In genomic region chr10:129332476-129332875, GRCh38 we compare ENCODE assay signal across 10 cellular contexts.
A peak's percentile ranks its signal among the peaks of the same experiment; 100 is the strongest.
DNase-seq lines count a peak whose midpoint lies in the region; ATAC-seq, FAIRE-seq and TF ChIP-seq lines count a peak whose summit lies in the region.
"Had no signal": no experiment of that assay in that cellular context is flagged by ENCODE, and none has a peak within 500 bp of the region (broad histone marks: within the 10 kb centered on the region; RNA-seq: fewer than 3 reads in every experiment).

No MANE protein-coding gene starts in this region.

- peak; percentile 49 for TF ChIP-seq CTCF in D721Med (IDR thresholded peaks at IDR 0.05; ENCODE audit: insufficient read depth, missing control alignments)
- no peak for TF ChIP-seq CTCF in HEK293 (tag by site-specific recombination; IDR thresholded peaks at IDR 0.05)
- TF ChIP-seq CTCF in right lobe of liver (IDR thresholded peaks at IDR 0.05) = peak in 3 of 4 donors; percentile 26 to 44 (median 28)

- no peak for ATAC-seq in activated CD8-positive, alpha-beta T cell treated with anti-CD3 and anti-CD28 coated beads, Interleukin-2, amount 10 ng/mL, durations not matched to agents 7 days and 5 days
- ATAC-seq in right lobe of liver (no peak), HG02981 (IDR thresholded peaks at IDR 0.05; ENCODE audit: unreplicated experiment) (no peak), HG03342 (IDR thresholded peaks at IDR 0.05; ENCODE audit: unreplicated experiment) (no peak), GM19023 (IDR thresholded peaks at IDR 0.05; ENCODE audit: unreplicated experiment) (no peak)
- ATAC-seq: left lobe of liver, T-cell had no signal

- no peaks in the 10 kb centered on the region for H3K36me3 Mint-ChIP-seq in activated CD8-positive, alpha-beta T cell treated with anti-CD3 and anti-CD28 coated beads, Interleukin-2, amount 10 ng/mL, durations not matched to agents 7 days and 5 days (ENCODE audit: low read depth)
- H3K36me3 Mint-ChIP-seq: T-cell had no signal

- H3K27ac Mint-ChIP-seq in activated CD8-positive, alpha-beta T cell treated with anti-CD3 and anti-CD28 coated beads, Interleukin-2, amount 10 ng/mL, durations not matched to agents 7 days and 5 days = no peak overlapping the region
- H3K27ac Mint-ChIP-seq: T-cell had no signal

- H3K27me3 ChIP-seq in right lobe of liver = no peaks in the 10 kb centered on the region

- H3K9me3 ChIP-seq in HEK293 (ENCODE audit: control insufficient read depth, insufficient read depth, low read depth, low read length) = no peaks in the 10 kb centered on the region
- no peaks in the 10 kb centered on the region for H3K9me3 ChIP-seq in right lobe of liver

- no peak overlapping the region for H3K4me3 ChIP-seq in HEK293 (ENCODE audit: low read depth, low read length)
- H3K4me3 ChIP-seq in right lobe of liver = no peak overlapping the region

- POLR2A ChIA-PET in HEK293 (lab: Yijun Ruan, JAX) = no interaction called here
- POLR2A ChIA-PET in activated CD8-positive, alpha-beta T cell treated with anti-CD3 and anti-CD28 coated beads, Interleukin-2, amount 10 ng/mL, durations not matched to agents 7 days and 5 days (lab: Charles Lee) = no interaction called here

- no peaks in the 10 kb centered on the region for H3K4me1 Mint-ChIP-seq in activated CD8-positive, alpha-beta T cell treated with anti-CD3 and anti-CD28 coated beads, Interleukin-2, amount 10 ng/mL, durations not matched to agents 7 days and 5 days (ENCODE audit: low read depth)

- 17% methylated on average over 6 of the region's 6 CpGs for WGBS in right lobe of liver (ENCODE audit: insufficient coverage, low coverage, low lambda C conversion rate, missing lambda C conversion rate)

- FAIRE-seq in D721Med (lab: Jason Lieb, UNC) = no peak

- no peak for TF ChIP-seq POLR2A in right lobe of liver (IDR thresholded peaks at IDR 0.05)

- no peak overlapping the region for H3K27ac ChIP-seq in HEK293 (ENCODE audit: extremely low read depth, low read depth, low read length)
- H3K27ac ChIP-seq in right lobe of liver = no peak overlapping the region

- no peak overlapping the region for H3K4me3 Mint-ChIP-seq in activated CD8-positive, alpha-beta T cell treated with anti-CD3 and anti-CD28 coated beads, Interleukin-2, amount 10 ng/mL, durations not matched to agents 7 days and 5 days
- H3K4me3 Mint-ChIP-seq: T-cell had no signal

- DNase-seq in D721Med (ENCODE audit: insufficient read length, low spot score) (no peak), right lobe of liver (no peak), amniotic stem cell (lab: John Stamatoyannopoulos, UW) (no peak)
- DNase-seq in activated CD8-positive, alpha-beta T cell treated with anti-CD3 and anti-CD28 coated beads, Interleukin-2, amount 10 ng/mL, durations not matched to agents 7 days and 5 days = peak; percentile 28

- H3K36me3 ChIP-seq in HEK293 (ENCODE audit: control insufficient read depth in 2 of 2, insufficient read depth in 1 of 2, low read length in 2 of 2) (no peaks in the 10 kb centered on the region), right lobe of liver (no peaks in the 10 kb centered on the region)

- H3K27me3 Mint-ChIP-seq in activated CD8-positive, alpha-beta T cell treated with anti-CD3 and anti-CD28 coated beads, Interleukin-2, amount 10 ng/mL, durations not matched to agents 7 days and 5 days (ENCODE audit: low read depth) = no peaks in the 10 kb centered on the region

- CTCF ChIA-PET in HEK293 (lab: Yijun Ruan, JAX) = interaction anchor here (0.6 to 3.9 kb wide), 17 partner anchors 9 to 586 kb away, joined by 3 to 37 read pairs (median 4); no protein-coding TSS in a partner anchor
- CTCF ChIA-PET in activated CD8-positive, alpha-beta T cell treated with anti-CD3 and anti-CD28 coated beads, Interleukin-2, amount 10 ng/mL, durations not matched to agents 7 days and 5 days (lab: Charles Lee) = interaction anchor here (0.7 to 2.1 kb wide), 7 partner anchors 36 to 304 kb away, joined by 3 to 20 read pairs (median 5); no protein-coding TSS in a partner anchor

- intact Hi-C loops in right lobe of liver (cut with DNase I) = no loop called here

- H3K4me1 ChIP-seq in HEK293 (ENCODE audit: control insufficient read depth, insufficient read depth, low read length) = no peaks in the 10 kb centered on the region
- no peaks in the 10 kb centered on the region for H3K4me1 ChIP-seq in right lobe of liver

- H3K9me3 Mint-ChIP-seq in activated CD8-positive, alpha-beta T cell treated with anti-CD3 and anti-CD28 coated beads, Interleukin-2, amount 10 ng/mL, durations not matched to agents 7 days and 5 days (ENCODE audit: insufficient read depth) = no peaks in the 10 kb centered on the region
- H3K9me3 Mint-ChIP-seq: T-cell had no signal

TF ChIP-seq in HEK293, 187 proteins besides CTCF, POLR2A, EP300 and RAD21:
- TF ChIP-seq MZF1 (tag by site-specific recombination; IDR thresholded peaks at IDR 0.05; ENCODE audit: borderline replicate concordance) = no peak
- TF ChIP-seq ZNF24 (tag by site-specific recombination; IDR thresholded peaks at IDR 0.05) = no peak
- TF ChIP-seq ZNF398 (tag by site-specific recombination; IDR thresholded peaks at IDR 0.05) = no peak
- no peak for TF ChIP-seq SALL2 (tag by site-specific recombination; IDR thresholded peaks at IDR 0.05; ENCODE audit: borderline replicate concordance)
- no peak for TF ChIP-seq PRDM10 (tag by site-specific recombination; IDR thresholded peaks at IDR 0.05)
- no peak for TF ChIP-seq ZNF704 (tag by site-specific recombination; IDR thresholded peaks at IDR 0.05)
- no peak for TF ChIP-seq ZNF404 (tag by site-specific recombination; IDR thresholded peaks at IDR 0.05)
- TF ChIP-seq ZNF449 (tag by site-specific recombination; IDR thresholded peaks at IDR 0.05) = no peak
- no peak for TF ChIP-seq ZNF626 (tag by site-specific recombination; IDR thresholded peaks at IDR 0.05)
- TF ChIP-seq SP3 (tag by site-specific recombination; IDR thresholded peaks at IDR 0.05) = peak; percentile 49
- peak; percentile 62 for TF ChIP-seq ZNF654 (tag by site-specific recombination; IDR thresholded peaks at IDR 0.05; ENCODE audit: low read depth)
